16 cellular contexts compared by ENCODE assay signal in genomic region chr4:149702414-149703108, GRCh38.
A peak's percentile ranks its signal among the peaks of the same experiment; 100 is the strongest.
DNase-seq lines count a peak whose midpoint lies in the region; ATAC-seq and TF ChIP-seq lines count a peak whose summit lies in the region.
"Had no signal": no experiment of that assay in that cellular context is flagged by ENCODE, and none has a peak within 500 bp of the region (broad histone marks: within the 10 kb centered on the region; RNA-seq: fewer than 3 reads in every experiment).

No MANE protein-coding gene starts in this region.

- H3K27ac Mint-ChIP-seq in activated naive CD4-positive, alpha-beta T cell treated with anti-CD3 and anti-CD28 coated beads for 36 hours = no peak overlapping the region

- intact Hi-C loops in activated naive CD4-positive, alpha-beta T cell treated with anti-CD3 and anti-CD28 coated beads for 36 hours (cut with micrococcal nuclease) = no loop called here

- H3K4me1 Mint-ChIP-seq in activated naive CD4-positive, alpha-beta T cell treated with anti-CD3 and anti-CD28 coated beads for 36 hours (ENCODE audit: low read depth) = no peaks in the 10 kb centered on the region

- no peaks in the 10 kb centered on the region for H3K9me3 Mint-ChIP-seq in activated naive CD4-positive, alpha-beta T cell treated with anti-CD3 and anti-CD28 coated beads for 36 hours

- no peaks in the 10 kb centered on the region for H3K36me3 Mint-ChIP-seq in activated naive CD4-positive, alpha-beta T cell treated with anti-CD3 and anti-CD28 coated beads for 36 hours (ENCODE audit: low read depth)

- no peak overlapping the region for H3K4me3 Mint-ChIP-seq in activated naive CD4-positive, alpha-beta T cell treated with anti-CD3 and anti-CD28 coated beads for 36 hours

- DNase-seq in GM12865 (ENCODE audit: low read depth) = peak; percentile 11
- DNase-seq in activated naive CD4-positive, alpha-beta T cell treated with anti-CD3 and anti-CD28 coated beads for 36 hours = no peak
- DNase-seq in activated CD8-positive, alpha-beta memory T cell treated with anti-CD3 and anti-CD28 coated beads, Interleukin-2, amount 50 U/mL, for 4 hours = no peak
- DNase-seq in left lobe of liver (ENCODE audit: low spot score) = no peak
- DNase-seq: 8988T, Kasumi-1, NCI-H1417 treated with DMSO at 0.1 percent for 48 hours, NCI-H2029, NCI-H510A treated with DMSO at 0.1 percent for 48 hours, RPMI8226, SJCRH30 had no signal

- ATAC-seq in GM18909 (IDR thresholded peaks at IDR 0.05; ENCODE audit: poor library complexity, unreplicated experiment) (peak; percentile 55), HG02798 (IDR thresholded peaks at IDR 0.05; ENCODE audit: poor library complexity, unreplicated experiment) (peak; percentile 65), HG03442 (IDR thresholded peaks at IDR 0.05; ENCODE audit: unreplicated experiment) (peak; percentile 48), left lobe of liver (no peak), esophagus mucosa (no peak)

- CTCF ChIA-PET in activated naive CD4-positive, alpha-beta T cell treated with anti-CD3 and anti-CD28 coated beads for 36 hours (lab: Charles Lee) = no interaction called here

- H3K4me3 ChIP-seq in GM12865 (ENCODE audit: low read depth, low read length) = no peak overlapping the region
- H3K4me3 ChIP-seq: BLaER1, SJCRH30 had no signal

- no peaks in the 10 kb centered on the region for H3K27me3 Mint-ChIP-seq in activated naive CD4-positive, alpha-beta T cell treated with anti-CD3 and anti-CD28 coated beads for 36 hours (ENCODE audit: low read depth)

- TF ChIP-seq CTCF in GM12865 (IDR thresholded peaks at IDR 0.05; ENCODE audit: insufficient read depth, low read depth, low read length, missing control alignments) = no peak

Comparison
In these comparisons a context has a peak if more than half of its experiments do, and no peak if none do; other contexts are left out.
1. ATAC-seq: peak in GM18909 (single experiment), HG02798 (single experiment) and HG03442 (single experiment); none in left lobe of liver (single experiment) and esophagus mucosa (single experiment).